ENCODE assay signal across 8 cellular contexts in the genomic region with DNA sequence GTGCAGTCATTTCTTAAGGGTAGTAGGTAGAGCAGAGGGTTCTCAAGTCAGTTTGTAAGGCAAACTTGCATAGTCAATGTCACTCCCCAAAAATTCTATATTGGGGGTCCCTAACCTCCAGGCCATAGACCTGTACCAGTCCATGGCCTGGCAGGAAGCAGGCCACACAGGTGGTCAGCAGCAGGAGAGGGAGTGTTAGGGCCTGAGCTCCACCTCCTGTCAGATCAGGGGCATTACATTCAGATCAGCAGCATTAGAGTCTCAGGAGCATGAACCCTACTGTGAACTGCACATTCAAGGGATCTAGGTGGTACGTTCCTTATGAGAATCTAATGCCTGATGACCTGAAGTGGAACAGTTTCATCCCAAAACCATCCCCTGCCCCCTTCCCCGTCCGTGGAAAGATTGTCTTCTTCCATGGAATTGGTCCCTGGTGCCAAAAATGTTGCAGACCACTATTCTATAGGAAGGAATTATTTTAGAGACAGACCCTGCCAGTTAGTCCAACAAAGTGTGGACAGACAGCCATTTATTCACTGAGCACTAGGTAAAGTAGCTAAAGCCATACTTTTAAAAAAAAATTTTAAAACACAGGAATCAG. TPM values are rescaled to one million over a fixed set of nuclear protein-coding genes. Genes with fewer than 3 reads are reported as not detected.
DNase-seq lines count a peak whose midpoint lies in the region; ATAC-seq, FAIRE-seq and TF ChIP-seq lines count a peak whose summit lies in the region.

No MANE protein-coding gene starts in this region.

- no peak overlapping the region for H3K4me3 ChIP-seq in RWPE2 (ENCODE audit: severe bottlenecking)
- H3K4me3 ChIP-seq in CD8-positive, alpha-beta memory T cell (ENCODE audit: low read length) = no peak overlapping the region

- POLR2A ChIA-PET in CD8-positive, alpha-beta memory T cell (lab: Charles Lee) = no interaction called here

- H3K9me3 Mint-ChIP-seq in osteocyte (ENCODE audit: unreplicated experiment) = no peaks in the 10 kb centered on the region
- H3K9me3 Mint-ChIP-seq in CD8-positive, alpha-beta memory T cell = no peaks in the 10 kb centered on the region

- H3K4me3 Mint-ChIP-seq in osteocyte (ENCODE audit: unreplicated experiment) = no peak overlapping the region
- H3K4me3 Mint-ChIP-seq in CD8-positive, alpha-beta memory T cell = no peak overlapping the region

- peak; percentile 61 for TF ChIP-seq CTCF in RWPE2 (IDR thresholded peaks at IDR 0.05; ENCODE audit: poor library complexity, severe bottlenecking)
- TF ChIP-seq CTCF in osteocyte (IDR thresholded peaks at IDR 0.05) = peak; percentile 64

- ATAC-seq in HG03442 (IDR thresholded peaks at IDR 0.05; ENCODE audit: unreplicated experiment) (peak; percentile 72), RWPE2 (ENCODE audit: low read depth) (peak; percentile 75)

- peaks cover 8% of the 10 kb centered on the region for H3K4me1 ChIP-seq in RWPE2 (ENCODE audit: insufficient read depth, poor library complexity, severe bottlenecking)
- peaks cover 8% of the 10 kb centered on the region for H3K4me1 ChIP-seq in CD8-positive, alpha-beta memory T cell (ENCODE audit: insufficient read depth, low read length)

- peak; percentile 95 for FAIRE-seq in GM12892 (lab: Jason Lieb, UNC)

- no peaks in the 10 kb centered on the region for H3K9me3 ChIP-seq in RWPE2 (ENCODE audit: severe bottlenecking)
- no peaks in the 10 kb centered on the region for H3K9me3 ChIP-seq in CD8-positive, alpha-beta memory T cell (ENCODE audit: low read length)

- peaks cover 64% of the 10 kb centered on the region for H3K36me3 ChIP-seq in RWPE2 (ENCODE audit: low read depth)
- peaks cover 17% of the 10 kb centered on the region for H3K36me3 ChIP-seq in CD8-positive, alpha-beta memory T cell (ENCODE audit: insufficient read depth, low read length)

- no peaks in the 10 kb centered on the region for H3K27me3 ChIP-seq in RWPE2 (ENCODE audit: insufficient read depth, poor library complexity, severe bottlenecking)
- H3K27me3 ChIP-seq in CD8-positive, alpha-beta memory T cell (ENCODE audit: insufficient read depth, low read length, poor library complexity, severe bottlenecking) = no peaks in the 10 kb centered on the region

- no peak overlapping the region for H3K27ac Mint-ChIP-seq in osteocyte (ENCODE audit: unreplicated experiment)
- peak overlapping the region in 4 of 8 donors; percentile 29 to 78 (median 58) for H3K27ac Mint-ChIP-seq in CD8-positive, alpha-beta memory T cell

- CTCF ChIA-PET in CD8-positive, alpha-beta memory T cell (lab: Charles Lee) = interaction anchor here (1.3 to 2.0 kb wide), 3 partner anchors 9 to 190 kb away, joined by 3 to 6 read pairs (median 4); no protein-coding TSS in a partner anchor

- H3K27me3 Mint-ChIP-seq in osteocyte (ENCODE audit: unreplicated experiment) = no peaks in the 10 kb centered on the region
- no peaks in the 10 kb centered on the region for H3K27me3 Mint-ChIP-seq in CD8-positive, alpha-beta memory T cell

- H3K36me3 Mint-ChIP-seq in osteocyte (ENCODE audit: unreplicated experiment) = peaks cover 34% of the 10 kb centered on the region
- H3K36me3 Mint-ChIP-seq in CD8-positive, alpha-beta memory T cell = peaks cover 0 to 70% (median 1%) of the 10 kb centered on the region in 3 donors

- H3K27ac ChIP-seq in RWPE2 (ENCODE audit: poor library complexity, severe bottlenecking) = no peak overlapping the region
- no peak overlapping the region for H3K27ac ChIP-seq in CD8-positive, alpha-beta memory T cell (ENCODE audit: low read depth, low read length)

- H3K4me1 Mint-ChIP-seq in osteocyte (ENCODE audit: unreplicated experiment) = peaks cover 21% of the 10 kb centered on the region
- H3K4me1 Mint-ChIP-seq in CD8-positive, alpha-beta memory T cell = peaks cover 30 to 41% (median 37%) of the 10 kb centered on the region in 3 donors

- no peak for TF ChIP-seq POLR2A in GM12892 (IDR thresholded peaks at IDR 0.05; ENCODE audit: low read depth, low read length)
- TF ChIP-seq POLR2A in erythroblast (IDR thresholded peaks at IDR 0.05; ENCODE audit: low read length) = no peak

- peak; percentile 41 to 50 for DNase-seq in AML-193 (lab: John Stamatoyannopoulos, UW)
- DNase-seq in GM12892 (ENCODE audit: insufficient read length) = no peak
- DNase-seq in RWPE2 (ENCODE audit: low spot score) = no peak
- DNase-seq in erythroblast (lab: John Stamatoyannopoulos, UW) = peak; percentile 51 to 63
- no peak for DNase-seq in osteocyte (ENCODE audit: extremely low spot score, unreplicated experiment)
- no peak for DNase-seq in NCI-H1092 treated with DMSO at 0.1 percent for 48 hours (lab: John Stamatoyannopoulos, UW)
- DNase-seq in CD8-positive, alpha-beta memory T cell = no peak

RNA-seq across cellular contexts. Expression of a gene that starts 6.7 kb away (rescaled TPM):
- polyA plus RNA-seq in GM12892 (2012; ENCODE audit: missing spikeins) = 38.7 TPM
- total RNA-seq in osteocyte = 26.4 and 33.1 TPM in 2 replicates
- 10 to 100 TPM; 26.7 to 29.2 TPM for total RNA-seq in CD8-positive, alpha-beta memory T cell
- 31.2 TPM for polyA plus RNA-seq in CD8-positive, alpha-beta memory T cell

RNA-seq across cellular contexts. Expression of a gene that starts 6.8 kb away (rescaled TPM):
- polyA plus RNA-seq in GM12892 (2012; ENCODE audit: missing spikeins) = 33.3 TPM
- 44.3 and 45.7 TPM in 2 replicates for total RNA-seq in osteocyte
- total RNA-seq in CD8-positive, alpha-beta memory T cell = 10 to 100 TPM; 41.8 to 42.4 TPM
- 53.1 TPM for polyA plus RNA-seq in CD8-positive, alpha-beta memory T cell

Comparison
In these comparisons a context has a peak if more than half of its experiments do, and no peak if none do; other contexts are left out.
1. DNase-seq: peak in AML-193 (2 of 2) and erythroblast (2 of 2); none in GM12892 (single experiment), RWPE2 (single experiment), osteocyte (single experiment), NCI-H1092 treated with DMSO at 0.1 percent for 48 hours (single experiment) and CD8-positive, alpha-beta memory T cell (0 of 5).